Comparison of ENCODE assay signal across 7 cellular contexts in genomic region chr14:88908216-88908615, GRCh38.
"Had no signal": no experiment of that assay in that cellular context is flagged by ENCODE, and none has a peak within 500 bp of the region (broad histone marks: within the 10 kb centered on the region; RNA-seq: fewer than 3 reads in every experiment).

No MANE protein-coding gene starts in this region.

- H3K4me3 ChIP-seq: K562 had no signal

- ATAC-seq: HepG2, K562 had no signal

- H3K27ac ChIP-seq: HL-60 had no signal

- DNase-seq: IMR-90, KBM-7, KG1 had no signal

- FAIRE-seq: HepG2, HTR-8/SVneo, K562 had no signal
